Comparison of ENCODE assay signal across 8 cellular contexts in genomic region chr6:155327326-155328073, GRCh38. TPM values are rescaled to one million over a fixed set of nuclear protein-coding genes. Genes with fewer than 3 reads are reported as not detected.
DNase-seq lines count a peak whose midpoint lies in the region; ATAC-seq and TF ChIP-seq lines count a peak whose summit lies in the region.

No MANE protein-coding gene starts in this region.

- H3K4me2 ChIP-seq in PC-9, result no peak overlapping the region
- no peak overlapping the region for H3K4me2 ChIP-seq in trophoblast cell (ENCODE audit: low read length)

- H3K4me1 Mint-ChIP-seq in activated T-cell treated with anti-CD3 and anti-CD28 coated beads, Interleukin-2, amount 50 U/mL, for 72 hours (ENCODE audit: low read depth), result peaks cover 28% of the 10 kb centered on the region

- H3K4me3 ChIP-seq in PC-9 (no peak overlapping the region), fibroblast of the aortic adventitia (ENCODE audit: low read depth, low read length) (no peak overlapping the region), trophoblast cell (ENCODE audit: low read depth, low read length) (no peak overlapping the region), upper lobe of left lung (no peak overlapping the region)

- POLR2A ChIA-PET in PC-9 (lab: Charles Lee; ENCODE audit: unreplicated experiment), result no interaction called here

- peak overlapping the region; percentile 8 to 15 for H3K4me3 Mint-ChIP-seq in activated T-cell treated with anti-CD3 and anti-CD28 coated beads, Interleukin-2, amount 50 U/mL, for 72 hours

- no peak overlapping the region for H2BK120ac ChIP-seq in trophoblast cell (ENCODE audit: insufficient read depth, low read length, poor library complexity)

- H3K4me1 ChIP-seq in PC-9 (replicated peaks; ENCODE audit: insufficient read depth), result no peaks in the 10 kb centered on the region
- H3K4me1 ChIP-seq in trophoblast cell (ENCODE audit: control insufficient read depth in 1 of 2, insufficient read depth in 2 of 2, low read length in 2 of 2), result no peaks in the 10 kb centered on the region
- H3K4me1 ChIP-seq in upper lobe of left lung, result peaks cover 0 to 13% (median 5%) of the 10 kb centered on the region in 4 donors

- H3K36me3 ChIP-seq in PC-9 (ENCODE audit: low read depth) (no peaks in the 10 kb centered on the region), trophoblast cell (ENCODE audit: control insufficient read depth in 1 of 2, insufficient read depth in 2 of 2, low read length in 2 of 2) (no peaks in the 10 kb centered on the region), upper lobe of left lung (no peaks in the 10 kb centered on the region)

- CTCF ChIA-PET in PC-9 (lab: Charles Lee), result interaction anchor here (0.7 kb wide), 1 partner anchor 1919 kb away, joined by 3 read pairs; no protein-coding TSS in a partner anchor

- H4K12ac ChIP-seq in trophoblast cell (ENCODE audit: low read depth, low read length), result no peak overlapping the region

- TF ChIP-seq CTCF in PC-9 (conservative IDR thresholded peaks at IDR 0.05) (peak; percentile 89), fibroblast of the aortic adventitia (IDR thresholded peaks at IDR 0.05; ENCODE audit: insufficient read depth, low read length) (peak; percentile 62), upper lobe of left lung (IDR thresholded peaks at IDR 0.05) (peak; percentile 63 to 88 (median 82))

- no peaks in the 10 kb centered on the region for H3K9me3 Mint-ChIP-seq in activated T-cell treated with anti-CD3 and anti-CD28 coated beads, Interleukin-2, amount 50 U/mL, for 72 hours

- no peak overlapping the region for H2BK12ac ChIP-seq in trophoblast cell (ENCODE audit: low read length)

- BruUV-seq in PC-9 (replicated peaks; lab: Mats Ljungman, UMichigan), result no TSS peak

- no peaks in the 10 kb centered on the region for H3F3A ChIP-seq in PC-9 (ENCODE audit: insufficient read depth, low read depth)

- no peak overlapping the region for H2AK5ac ChIP-seq in trophoblast cell (ENCODE audit: low read length)

- no peaks in the 10 kb centered on the region for H3K27me3 ChIP-seq in PC-9 (ENCODE audit: insufficient read depth, low read depth)
- H3K27me3 ChIP-seq in trophoblast cell (ENCODE audit: insufficient read depth, low read length), result no peaks in the 10 kb centered on the region
- H3K27me3 ChIP-seq in upper lobe of left lung, result no peaks in the 10 kb centered on the region

- H2AFZ ChIP-seq in PC-9 (peak overlapping the region; percentile 10; the same call in 1 of the 2 replicates), trophoblast cell (ENCODE audit: insufficient read depth, low read length, poor library complexity) (no peak overlapping the region)

- H3K27ac ChIP-seq in PC-9, result no peak overlapping the region
- H3K27ac ChIP-seq in trophoblast cell (ENCODE audit: low read depth, low read length), result no peak overlapping the region
- peak overlapping the region in 1 of 4 donors; percentile 42 for H3K27ac ChIP-seq in upper lobe of left lung

- no peak overlapping the region for H3K23ac ChIP-seq in trophoblast cell (ENCODE audit: low read length)

- H3K79me2 ChIP-seq in PC-9 (ENCODE audit: low read depth), result no peaks in the 10 kb centered on the region
- H3K79me2 ChIP-seq in trophoblast cell (ENCODE audit: control insufficient read depth, insufficient read depth, low read length, poor library complexity), result no peaks in the 10 kb centered on the region

- H3K9ac ChIP-seq in trophoblast cell (ENCODE audit: low read length), result no peak overlapping the region

- TF ChIP-seq POLR2A in upper lobe of left lung (IDR thresholded peaks at IDR 0.05), result no peak

- DNase-seq in AG20443 (ENCODE audit: low spot score) (peak; percentile 30), HT1080 (ENCODE audit: low read depth) (peak; percentile 68), PC-9 (peak in 1 of 2 experiments; percentile 33), fibroblast of the aortic adventitia (ENCODE audit: low read depth) (peak; percentile 88), trophoblast cell (peak; percentile 38 to 80), upper lobe of left lung (peak in 1 of 2 donors; percentile 30)
- peak; percentile 64 to 72 for DNase-seq in activated T-cell treated with anti-CD3 and anti-CD28 coated beads, Interleukin-2, amount 50 U/mL, for 72 hours

- no peaks in the 10 kb centered on the region for H3K27me3 Mint-ChIP-seq in activated T-cell treated with anti-CD3 and anti-CD28 coated beads, Interleukin-2, amount 50 U/mL, for 72 hours (ENCODE audit: low read depth)

- ATAC-seq in GM19324 (IDR thresholded peaks at IDR 0.05; ENCODE audit: low FRiP score, unreplicated experiment), result peak; percentile 46
- peak; percentile 64 for ATAC-seq in activated T-cell treated with anti-CD3 and anti-CD28 coated beads, Interleukin-2, amount 50 U/mL, for 72 hours (replicated peaks in 1 of 2)
- ATAC-seq in upper lobe of left lung (ENCODE audit: low FRiP score in 2 of 2), result peak; percentile 79 to 85

- no peak overlapping the region for H3K4ac ChIP-seq in trophoblast cell (ENCODE audit: low read depth, low read length)

- no peaks in the 10 kb centered on the region; the same call in 1 of the 2 replicates for H3K9me2 ChIP-seq in PC-9 (ENCODE audit: insufficient read depth)

- H3K36me3 Mint-ChIP-seq in activated T-cell treated with anti-CD3 and anti-CD28 coated beads, Interleukin-2, amount 50 U/mL, for 72 hours (ENCODE audit: insufficient read depth in 2 of 2), result no peaks in the 10 kb centered on the region

- peak overlapping the region; percentile 64 for H3K27ac Mint-ChIP-seq in activated T-cell treated with anti-CD3 and anti-CD28 coated beads, Interleukin-2, amount 50 U/mL, for 72 hours

- H4K20me1 ChIP-seq in PC-9 (ENCODE audit: insufficient read depth), result no peaks in the 10 kb centered on the region

- no CpG with 5 or more reads among the region's 1 CpG for WGBS in trophoblast cell (ENCODE audit: extremely low coverage, insufficient coverage, insufficient read length)
- WGBS in upper lobe of left lung, 2 donors, result 0% methylated on average over 1 of the region's 1 CpG

- no peak overlapping the region for H2BK5ac ChIP-seq in trophoblast cell (ENCODE audit: low read depth, low read length, poor library complexity)

- no peaks in the 10 kb centered on the region for H3K9me3 ChIP-seq in PC-9 (ENCODE audit: insufficient read depth, low read depth)
- H3K9me3 ChIP-seq in trophoblast cell (ENCODE audit: insufficient read depth, low read depth, low read length), result no peaks in the 10 kb centered on the region
- H3K9me3 ChIP-seq in upper lobe of left lung, result no peaks in the 10 kb centered on the region

- no peaks in the 10 kb centered on the region for H3K79me1 ChIP-seq in trophoblast cell (ENCODE audit: low read length)

- no peak overlapping the region for H4K8ac ChIP-seq in trophoblast cell (ENCODE audit: low read depth, low read length)

- no peak overlapping the region for H3K18ac ChIP-seq in trophoblast cell (ENCODE audit: low read length)

- no peak overlapping the region for H3K14ac ChIP-seq in trophoblast cell (ENCODE audit: low read length)

- no peak for TF ChIP-seq EP300 in upper lobe of left lung (IDR thresholded peaks at IDR 0.05)

- intact Hi-C loops in PC-9 (cut with micrococcal nuclease; ENCODE audit: unreplicated experiment), result loop anchor here (1.0 to 5.0 kb wide), 2 partner anchors 203 to 1235 kb away; no protein-coding TSS in a partner anchor

- no peak overlapping the region for H4K91ac ChIP-seq in trophoblast cell (ENCODE audit: low read depth, low read length)

RNA-seq across cellular contexts. Expression of gene TFB1M, which starts 13.2 kb away (rescaled TPM):
- total RNA-seq in HT1080 (2014; rRNA removed; shearing (Covaris generic)), result 20.2 and 24.5 TPM in 2 replicates
- 31.6 and 37.0 TPM in 2 replicates for polyA plus RNA-seq in HT1080 (2015; cell fraction: cytosol; rRNA removed)
- polyA plus RNA-seq in HT1080 (2015; cell fraction: nucleus; rRNA removed), result 49.1 and 57.1 TPM in 2 replicates
- total RNA-seq in PC-9 (2021), result 17.7 and 19.5 TPM in 2 replicates
- 10 to 100 TPM; 37.0 to 41.3 TPM for total RNA-seq in activated T-cell treated with anti-CD3 and anti-CD28 coated beads, Interleukin-2, amount 50 U/mL, for 72 hours
- total RNA-seq in fibroblast of the aortic adventitia (ENCODE audit: low replicate concordance), result 20.0 and 22.6 TPM in 2 replicates
- polyA plus RNA-seq in trophoblast cell (2013), result 19.2 and 19.9 TPM in 2 replicates
- total RNA-seq in upper lobe of left lung, result 10 to 100 TPM in 5 of 6 donors, 1 to 10 TPM in 1; 4.2 to 19.6 (median 15.0) TPM
